19 cellular contexts compared by ENCODE assay signal in the genomic region with DNA sequence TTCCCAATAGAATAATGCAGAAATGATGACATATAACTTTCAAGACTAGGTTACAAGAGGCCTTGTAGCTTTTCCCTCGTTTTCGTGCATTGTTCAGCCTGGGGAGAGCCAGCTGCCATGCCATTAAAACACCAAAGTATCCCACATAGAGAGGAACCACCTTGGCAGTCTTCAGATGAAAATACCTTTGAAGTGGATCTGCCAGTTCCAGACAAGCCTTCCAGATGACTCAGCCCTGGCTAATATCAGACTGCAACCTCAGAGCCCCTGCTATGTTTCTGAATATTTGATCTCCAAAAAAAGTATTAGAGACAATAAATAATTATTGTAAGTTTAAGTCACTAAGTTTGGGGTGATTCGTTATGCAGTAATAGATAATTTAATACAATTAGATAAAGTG.
DNase-seq lines count a peak whose midpoint lies in the region; ATAC-seq and TF ChIP-seq lines count a peak whose summit lies in the region.
"Had no signal": no experiment of that assay in that cellular context is flagged by ENCODE, and none has a peak within 500 bp of the region (broad histone marks: within the 10 kb centered on the region; RNA-seq: fewer than 3 reads in every experiment).

No MANE protein-coding gene starts in this region.

- no peaks in the 10 kb centered on the region for H3K27me3 Mint-ChIP-seq in activated T-helper 1 cell treated with anti-CD3 and anti-CD28 coated beads, Interleukin-12 subunit alpha, Interleukin-12 subunit beta, Interleukin-2, Interleukin-4 antibody, amounts not matched to agents 30 ng/mL and 10 ng/mL and 1 ng/mL, durations not matched to agents 14 hours and 24 hours and 36 hours (ENCODE audit: insufficient read depth)
- H3K27me3 Mint-ChIP-seq: activated CD4-positive, alpha-beta T cell treated with anti-CD3 and anti-CD28 coated beads for 36 hours; activated naive CD8-positive, alpha-beta T cell treated with anti-CD3 and anti-CD28 coated beads, Interleukin-2, amount 10 ng/mL, durations not matched to agents 7 days and 5 days had no signal

- TF ChIP-seq CTCF in PC-3 (conservative IDR thresholded peaks at IDR 0.05; ENCODE audit: low read depth, low read length) (no peak), smooth muscle cell (IDR thresholded peaks at IDR 0.05; ENCODE audit: borderline replicate concordance, insufficient read depth, poor library complexity, severe bottlenecking) (no peak)

- no peak overlapping the region for H3K9ac ChIP-seq in PC-3 (ENCODE audit: low read length)
- no peak overlapping the region for H3K9ac ChIP-seq in smooth muscle cell (ENCODE audit: low read depth)

- no peaks in the 10 kb centered on the region for H3K4me1 Mint-ChIP-seq in activated T-helper 1 cell treated with anti-CD3 and anti-CD28 coated beads, Interleukin-12 subunit alpha, Interleukin-12 subunit beta, Interleukin-2, Interleukin-4 antibody, amounts not matched to agents 30 ng/mL and 10 ng/mL and 1 ng/mL, durations not matched to agents 14 hours and 24 hours and 36 hours (ENCODE audit: low read depth)
- H3K4me1 Mint-ChIP-seq: activated CD4-positive, alpha-beta T cell treated with anti-CD3 and anti-CD28 coated beads for 36 hours; activated naive CD8-positive, alpha-beta T cell treated with anti-CD3 and anti-CD28 coated beads, Interleukin-2, amount 10 ng/mL, durations not matched to agents 7 days and 5 days; stimulated activated effector memory CD8-positive, alpha-beta T cell treated with anti-CD3 and anti-CD28 coated beads, Interleukin-12 subunit alpha, Interleukin-12 subunit beta, amount 100 ng/mL, for 72 hours had no signal

- H3K36me3 ChIP-seq in PC-3 (ENCODE audit: low read depth, low read length), result no peaks in the 10 kb centered on the region
- H3K36me3 ChIP-seq in smooth muscle cell (ENCODE audit: low read depth), result no peaks in the 10 kb centered on the region
- H3K36me3 ChIP-seq: transverse colon had no signal

- no peaks in the 10 kb centered on the region for H4K20me1 ChIP-seq in PC-3 (ENCODE audit: low read length)
- H4K20me1 ChIP-seq in smooth muscle cell (ENCODE audit: low read depth), result no peaks in the 10 kb centered on the region

- CTCF ChIA-PET in PC-3 (lab: Charles Lee), result no interaction called here

- intact Hi-C loops in Right ventricle myocardium inferior (cut with DNase I), result no loop called here
- intact Hi-C loops in left cardiac atrium (cut with DNase I), result no loop called here
- intact Hi-C loops in PC-3 (cut with micrococcal nuclease), result loop anchor here (10.0 kb wide), 1 partner anchor 461 kb away; no protein-coding TSS in a partner anchor
- intact Hi-C loops in activated T-helper 1 cell treated with anti-CD3 and anti-CD28 coated beads, Interleukin-12 subunit alpha, Interleukin-12 subunit beta, Interleukin-2, Interleukin-4 antibody, amounts not matched to agents 30 ng/mL and 10 ng/mL and 1 ng/mL, durations not matched to agents 14 hours and 24 hours and 36 hours (cut with micrococcal nuclease), result no loop called here

- no peaks in the 10 kb centered on the region; the same call in 1 of the 2 replicates for H3K9me2 ChIP-seq in PC-3 (replicated peaks; ENCODE audit: low read length)

- no peaks in the 10 kb centered on the region for H3K36me3 Mint-ChIP-seq in activated T-helper 1 cell treated with anti-CD3 and anti-CD28 coated beads, Interleukin-12 subunit alpha, Interleukin-12 subunit beta, Interleukin-2, Interleukin-4 antibody, amounts not matched to agents 30 ng/mL and 10 ng/mL and 1 ng/mL, durations not matched to agents 14 hours and 24 hours and 36 hours (ENCODE audit: low read depth)
- H3K36me3 Mint-ChIP-seq: activated naive CD8-positive, alpha-beta T cell treated with anti-CD3 and anti-CD28 coated beads, Interleukin-2, amount 10 ng/mL, durations not matched to agents 7 days and 5 days; CD8-positive, alpha-beta T cell; mesothelial cell of epicardium; stimulated activated effector memory CD8-positive, alpha-beta T cell treated with anti-CD3 and anti-CD28 coated beads, Interleukin-12 subunit alpha, Interleukin-12 subunit beta, amount 100 ng/mL, for 72 hours had no signal

- POLR2A ChIA-PET in PC-3 (lab: Charles Lee; ENCODE audit: unreplicated experiment), result no interaction called here

- ATAC-seq in Right ventricle myocardium inferior (peak; percentile 57), left cardiac atrium (no peak), PC-3 (peak; percentile 95)
- ATAC-seq: activated CD4-positive, alpha-beta T cell treated with anti-CD3 and anti-CD28 coated beads for 36 hours; CD8-positive, alpha-beta T cell; stimulated activated effector memory CD8-positive, alpha-beta T cell treated with anti-CD3 and anti-CD28 coated beads, Interleukin-12 subunit alpha, Interleukin-12 subunit beta, amount 100 ng/mL, for 72 hours had no signal

- H3K9me3 ChIP-seq in PC-3 (ENCODE audit: low read length) (no peaks in the 10 kb centered on the region), smooth muscle cell (replicated peaks; ENCODE audit: low read depth) (no peaks in the 10 kb centered on the region)
- H3K9me3 ChIP-seq: transverse colon had no signal

- no peaks in the 10 kb centered on the region for H3K9me3 Mint-ChIP-seq in activated T-helper 1 cell treated with anti-CD3 and anti-CD28 coated beads, Interleukin-12 subunit alpha, Interleukin-12 subunit beta, Interleukin-2, Interleukin-4 antibody, amounts not matched to agents 30 ng/mL and 10 ng/mL and 1 ng/mL, durations not matched to agents 14 hours and 24 hours and 36 hours
- H3K9me3 Mint-ChIP-seq: activated naive CD8-positive, alpha-beta T cell treated with anti-CD3 and anti-CD28 coated beads, Interleukin-2, amount 10 ng/mL, durations not matched to agents 7 days and 5 days; CD8-positive, alpha-beta T cell; stimulated activated effector memory CD8-positive, alpha-beta T cell treated with anti-CD3 and anti-CD28 coated beads, Interleukin-12 subunit alpha, Interleukin-12 subunit beta, amount 100 ng/mL, for 72 hours had no signal

- no peaks in the 10 kb centered on the region for H3F3A ChIP-seq in PC-3 (ENCODE audit: low read length, unreplicated experiment)
- H3F3A ChIP-seq in smooth muscle cell (ENCODE audit: low read depth), result no peaks in the 10 kb centered on the region

- H3K27ac ChIP-seq in PC-3 (ENCODE audit: low read length) (peak overlapping the region; percentile 20; the same call in 1 of the 2 replicates), epithelial cell of prostate (peak overlapping the region; percentile 32), smooth muscle cell (ENCODE audit: low read depth) (peak overlapping the region; percentile 8)
- H3K27ac ChIP-seq: skin epidermis, transverse colon had no signal

- H3K4me1 ChIP-seq in PC-3 (ENCODE audit: insufficient read depth, low read length), result peaks cover 29% of the 10 kb centered on the region
- H3K4me1 ChIP-seq in smooth muscle cell (ENCODE audit: low read depth), result no peaks in the 10 kb centered on the region
- H3K4me1 ChIP-seq: transverse colon had no signal

- in situ Hi-C loops in KBM-7 (cut with MboI; ENCODE audit: low pct_unique_long_range_greater_than_20kb, low sequenced_read_pairs), result no loop called here

- H2AFZ ChIP-seq in PC-3 (ENCODE audit: low read length) (no peak overlapping the region), smooth muscle cell (ENCODE audit: low read depth) (no peak overlapping the region)

- BruUV-seq in PC-3 (replicated peaks; lab: Mats Ljungman, UMichigan), result no TSS peak

- H3K4me2 ChIP-seq in PC-3 (ENCODE audit: low read length) (peak overlapping the region; percentile 60; the same call in 1 of the 2 replicates), smooth muscle cell (no peak overlapping the region)

- H3K4me3 Mint-ChIP-seq in activated T-helper 1 cell treated with anti-CD3 and anti-CD28 coated beads, Interleukin-12 subunit alpha, Interleukin-12 subunit beta, Interleukin-2, Interleukin-4 antibody, amounts not matched to agents 30 ng/mL and 10 ng/mL and 1 ng/mL, durations not matched to agents 14 hours and 24 hours and 36 hours, result no peak overlapping the region
- H3K4me3 Mint-ChIP-seq: activated CD4-positive, alpha-beta T cell treated with anti-CD3 and anti-CD28 coated beads for 36 hours; activated naive CD8-positive, alpha-beta T cell treated with anti-CD3 and anti-CD28 coated beads, Interleukin-2, amount 10 ng/mL, durations not matched to agents 7 days and 5 days; CD8-positive, alpha-beta T cell; mesothelial cell of epicardium; stimulated activated effector memory CD8-positive, alpha-beta T cell treated with anti-CD3 and anti-CD28 coated beads, Interleukin-12 subunit alpha, Interleukin-12 subunit beta, amount 100 ng/mL, for 72 hours had no signal

- H3K27me3 ChIP-seq in PC-3 (ENCODE audit: low read length), result no peaks in the 10 kb centered on the region
- no peaks in the 10 kb centered on the region for H3K27me3 ChIP-seq in smooth muscle cell (ENCODE audit: low read depth)
- H3K27me3 ChIP-seq: transverse colon had no signal

- DNase-seq in Right ventricle myocardium inferior (ENCODE audit: missing footprints) (no peak), left cardiac atrium (no peak), PC-3 (peak; percentile 84), epithelial cell of prostate (ENCODE audit: low read depth, low spot score) (no peak), smooth muscle cell (lab: John Stamatoyannopoulos, UW; ENCODE audit: unreplicated experiment) (no peak), SKM-1 treated with dmso at 0.1 percent for 144 hours (lab: John Stamatoyannopoulos, UW; ENCODE audit: unreplicated experiment) (no peak), KBM-7 (no peak)
- DNase-seq in activated T-helper 1 cell treated with anti-CD3 and anti-CD28 coated beads, Interleukin-12 subunit alpha, Interleukin-12 subunit beta, Interleukin-2, Interleukin-4 antibody, amounts not matched to agents 30 ng/mL and 10 ng/mL and 1 ng/mL, durations not matched to agents 14 hours and 24 hours and 36 hours (ENCODE audit: low spot score), result no peak
- DNase-seq: activated CD4-positive, alpha-beta T cell treated with anti-CD3 and anti-CD28 coated beads for 36 hours; activated naive CD8-positive, alpha-beta T cell treated with anti-CD3 and anti-CD28 coated beads, Interleukin-2, amount 10 ng/mL, durations not matched to agents 7 days and 5 days; CD8-positive, alpha-beta T cell; cerebellar nuclear complex; GOT3; NCI-H2171; nucleus accumbens; transverse colon had no signal

- no peak overlapping the region for H3K4me3 ChIP-seq in PC-3 (ENCODE audit: low read length)
- no peak overlapping the region for H3K4me3 ChIP-seq in smooth muscle cell
- H3K4me3 ChIP-seq: skin epidermis, transverse colon had no signal

- WGBS in smooth muscle cell (ENCODE audit: low lambda C conversion rate), result 65% methylated on average over 3 of the region's 3 CpGs

- no peaks in the 10 kb centered on the region for H3K79me2 ChIP-seq in PC-3 (ENCODE audit: low read length)
- no peaks in the 10 kb centered on the region for H3K79me2 ChIP-seq in smooth muscle cell (ENCODE audit: low read depth)

- no peak overlapping the region for H3K27ac Mint-ChIP-seq in activated T-helper 1 cell treated with anti-CD3 and anti-CD28 coated beads, Interleukin-12 subunit alpha, Interleukin-12 subunit beta, Interleukin-2, Interleukin-4 antibody, amounts not matched to agents 30 ng/mL and 10 ng/mL and 1 ng/mL, durations not matched to agents 14 hours and 24 hours and 36 hours
- H3K27ac Mint-ChIP-seq: activated CD4-positive, alpha-beta T cell treated with anti-CD3 and anti-CD28 coated beads for 36 hours; activated naive CD8-positive, alpha-beta T cell treated with anti-CD3 and anti-CD28 coated beads, Interleukin-2, amount 10 ng/mL, durations not matched to agents 7 days and 5 days; CD8-positive, alpha-beta T cell; mesothelial cell of epicardium; stimulated activated effector memory CD8-positive, alpha-beta T cell treated with anti-CD3 and anti-CD28 coated beads, Interleukin-12 subunit alpha, Interleukin-12 subunit beta, amount 100 ng/mL, for 72 hours had no signal

Comparison
In these comparisons a context has a peak if more than half of its experiments do, and no peak if none do; other contexts are left out.
1. ATAC-seq: peak in Right ventricle myocardium inferior (single experiment) and PC-3 (single experiment); none in left cardiac atrium (0 of 2).
2. Peak in every context shown above with its lines, with median percentiles within 50 percentile points of each other: H3K27ac ChIP-seq.